In genomic region chr16:4787068-4787467, GRCh38 we compare ENCODE assay signal across 2 cellular contexts.
A peak's percentile ranks its signal among the peaks of the same experiment; 100 is the strongest.
TF ChIP-seq lines count a peak whose summit lies in the region.

No MANE protein-coding gene starts in this region.

TF ChIP-seq in IMR-90, 13 proteins besides CTCF, POLR2A, EP300 and RAD21:
- TF ChIP-seq MAFK (IDR thresholded peaks at IDR 0.05; ENCODE audit: low read depth, low read length) (peak; percentile 90), NFE2L2 (IDR thresholded peaks at IDR 0.05; ENCODE audit: low read depth, low read length) (peak; percentile 86), CHD1 (IDR thresholded peaks at IDR 0.05; ENCODE audit: low read depth, low read length) (no peak), MXI1 (IDR thresholded peaks at IDR 0.05; ENCODE audit: borderline replicate concordance, low read depth, low read length) (no peak)

TF ChIP-seq in H1, 55 proteins besides CTCF, POLR2A, EP300 and RAD21:
- TF ChIP-seq MAFK (IDR thresholded peaks at IDR 0.05; ENCODE audit: low read depth, low read length) (peak; percentile 73), BACH1 (IDR thresholded peaks at IDR 0.05; ENCODE audit: low read length) (peak; percentile 80), GABPA (IDR thresholded peaks at IDR 0.05; ENCODE audit: borderline replicate concordance, insufficient read depth, low read length) (no peak)
